1 cellular context compared by ENCODE assay signal in the genomic region with DNA sequence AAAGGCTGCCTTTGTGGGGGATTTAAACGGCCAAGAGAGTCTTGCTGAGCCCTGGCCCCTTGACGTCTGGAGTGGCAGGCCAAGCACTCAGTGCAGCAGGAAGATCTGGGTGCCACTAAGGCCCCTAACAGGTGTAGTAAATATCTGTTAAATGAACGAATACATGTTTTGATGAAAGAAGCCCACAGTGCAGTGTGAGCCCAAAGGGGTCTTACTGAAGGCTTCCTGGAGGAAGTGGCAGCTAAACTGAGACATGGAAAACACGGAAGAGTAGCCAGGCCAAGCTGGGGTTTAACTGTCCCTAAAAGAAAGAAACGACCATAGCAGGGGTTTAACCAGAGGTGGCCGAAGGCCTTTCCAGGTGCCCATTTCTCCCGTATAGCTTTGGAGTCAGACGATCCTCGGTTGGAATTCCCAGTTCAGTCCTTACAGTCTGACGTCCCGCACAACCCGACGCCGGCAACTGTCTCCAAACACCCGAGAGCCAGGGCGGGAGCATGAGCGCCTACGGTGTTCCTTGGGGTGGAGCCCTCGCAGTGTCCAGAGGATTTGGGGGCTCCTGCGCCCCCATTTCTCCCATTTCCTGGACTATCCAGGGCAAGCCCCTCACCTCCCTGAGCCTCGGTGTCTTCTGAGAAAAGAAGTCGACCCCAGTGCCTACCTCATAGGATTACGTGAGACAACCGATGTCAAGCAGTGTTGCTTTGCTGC.
TF ChIP-seq lines count a peak whose summit lies in the region.

No MANE protein-coding gene starts in this region.

TF ChIP-seq in K562, 482 proteins besides CTCF, POLR2A, EP300 and RAD21 (continued from another document):
- TF ChIP-seq, protein P1, sequence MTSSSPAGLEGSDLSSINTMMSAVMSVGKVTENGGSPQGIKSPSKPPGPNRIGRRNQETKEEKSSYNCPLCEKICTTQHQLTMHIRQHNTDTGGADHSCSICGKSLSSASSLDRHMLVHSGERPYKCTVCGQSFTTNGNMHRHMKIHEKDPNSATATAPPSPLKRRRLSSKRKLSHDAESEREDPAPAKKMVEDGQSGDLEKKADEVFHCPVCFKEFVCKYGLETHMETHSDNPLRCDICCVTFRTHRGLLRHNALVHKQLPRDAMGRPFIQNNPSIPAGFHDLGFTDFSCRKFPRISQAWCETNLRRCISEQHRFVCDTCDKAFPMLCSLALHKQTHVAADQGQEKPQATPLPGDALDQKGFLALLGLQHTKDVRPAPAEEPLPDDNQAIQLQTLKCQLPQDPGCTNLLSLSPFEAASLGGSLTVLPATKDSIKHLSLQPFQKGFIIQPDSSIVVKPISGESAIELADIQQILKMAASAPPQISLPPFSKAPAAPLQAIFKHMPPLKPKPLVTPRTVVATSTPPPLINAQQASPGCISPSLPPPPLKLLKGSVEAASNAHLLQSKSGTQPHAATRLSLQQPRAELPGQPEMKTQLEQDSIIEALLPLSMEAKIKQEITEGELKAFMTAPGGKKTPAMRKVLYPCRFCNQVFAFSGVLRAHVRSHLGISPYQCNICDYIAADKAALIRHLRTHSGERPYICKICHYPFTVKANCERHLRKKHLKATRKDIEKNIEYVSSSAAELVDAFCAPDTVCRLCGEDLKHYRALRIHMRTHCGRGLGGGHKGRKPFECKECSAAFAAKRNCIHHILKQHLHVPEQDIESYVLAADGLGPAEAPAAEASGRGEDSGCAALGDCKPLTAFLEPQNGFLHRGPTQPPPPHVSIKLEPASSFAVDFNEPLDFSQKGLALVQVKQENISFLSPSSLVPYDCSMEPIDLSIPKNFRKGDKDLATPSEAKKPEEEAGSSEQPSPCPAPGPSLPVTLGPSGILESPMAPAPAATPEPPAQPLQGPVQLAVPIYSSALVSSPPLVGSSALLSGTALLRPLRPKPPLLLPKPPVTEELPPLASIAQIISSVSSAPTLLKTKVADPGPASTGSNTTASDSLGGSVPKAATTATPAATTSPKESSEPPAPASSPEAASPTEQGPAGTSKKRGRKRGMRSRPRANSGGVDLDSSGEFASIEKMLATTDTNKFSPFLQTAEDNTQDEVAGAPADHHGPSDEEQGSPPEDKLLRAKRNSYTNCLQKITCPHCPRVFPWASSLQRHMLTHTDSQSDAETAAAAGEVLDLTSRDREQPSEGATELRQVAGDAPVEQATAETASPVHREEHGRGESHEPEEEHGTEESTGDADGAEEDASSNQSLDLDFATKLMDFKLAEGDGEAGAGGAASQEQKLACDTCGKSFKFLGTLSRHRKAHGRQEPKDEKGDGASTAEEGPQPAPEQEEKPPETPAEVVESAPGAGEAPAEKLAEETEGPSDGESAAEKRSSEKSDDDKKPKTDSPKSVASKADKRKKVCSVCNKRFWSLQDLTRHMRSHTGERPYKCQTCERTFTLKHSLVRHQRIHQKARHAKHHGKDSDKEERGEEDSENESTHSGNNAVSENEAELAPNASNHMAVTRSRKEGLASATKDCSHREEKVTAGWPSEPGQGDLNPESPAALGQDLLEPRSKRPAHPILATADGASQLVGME (CRISPR knock-in tag; IDR thresholded peaks at IDR 0.05), result no peak
TF ChIP-seq in K562: peak in this region for 1.
